In the genomic region with DNA sequence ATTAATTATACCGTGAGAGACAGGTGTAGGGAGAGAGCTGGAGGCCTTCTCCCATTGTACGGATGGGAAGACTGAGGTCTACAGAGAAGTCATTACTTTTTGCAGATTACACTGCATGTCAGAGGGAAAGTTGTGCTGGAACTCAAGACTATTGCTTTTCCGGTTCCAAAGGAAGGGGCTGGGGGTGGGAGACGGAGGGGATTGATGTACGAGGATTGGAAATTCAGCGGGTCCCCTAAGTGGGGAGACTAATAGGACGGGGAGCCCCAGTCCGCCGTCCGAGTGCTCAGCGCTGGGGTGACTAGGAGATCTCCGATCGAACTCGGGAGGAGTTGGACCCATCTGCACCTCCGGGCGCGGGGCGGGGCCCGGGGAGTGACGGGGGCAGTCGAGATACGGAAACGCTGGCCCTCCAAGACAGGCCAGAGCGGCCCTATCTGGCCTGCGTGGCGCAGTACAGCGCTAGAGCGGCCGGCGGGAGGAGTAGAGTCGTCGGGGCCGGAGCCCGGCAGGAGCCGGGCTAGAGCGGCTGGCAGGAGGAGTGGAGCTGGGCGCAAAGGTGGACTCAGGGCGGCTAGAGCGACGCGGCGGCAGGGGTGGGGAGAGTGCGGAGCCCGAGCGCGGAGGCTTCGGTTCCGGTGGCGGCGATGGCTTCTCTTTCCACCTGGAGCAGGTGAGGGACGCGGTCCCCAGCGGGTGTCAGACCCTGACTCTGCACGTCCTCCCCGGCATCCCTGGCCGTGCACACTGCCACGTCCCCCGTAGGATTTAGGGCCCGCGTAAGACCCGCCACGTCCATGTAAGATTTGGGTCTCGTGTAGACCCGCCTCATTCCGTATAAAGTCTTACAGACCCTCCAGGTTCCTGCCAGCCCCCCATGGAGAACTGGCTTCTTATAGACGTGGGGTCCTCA, we compare ENCODE assay signal across 9 cellular contexts. TPM values are rescaled to one million over a fixed set of nuclear protein-coding genes. Genes with fewer than 3 reads are reported as not detected.
DNase-seq lines count a peak whose midpoint lies in the region; ATAC-seq, FAIRE-seq and TF ChIP-seq lines count a peak whose summit lies in the region.
"Had no signal": no experiment of that assay in that cellular context is flagged by ENCODE, and none has a peak within 500 bp of the region (broad histone marks: within the 10 kb centered on the region; RNA-seq: fewer than 3 reads in every experiment).

No MANE protein-coding gene starts in this region.

- H3K4me3 ChIP-seq in AG10803 (ENCODE audit: low read length) (peak overlapping the region; percentile 97), kidney (ENCODE audit: low read length in 2 of 2) (peak overlapping the region; percentile 99)

- intact Hi-C loops in kidney (cut with DNase I), result no loop called here

- peak; percentile 45 for FAIRE-seq in kidney (lab: Jason Lieb, UNC)

- ATAC-seq in GM19023 (IDR thresholded peaks at IDR 0.05; ENCODE audit: unreplicated experiment), result peak; percentile 87
- peak; percentile 69 for ATAC-seq in HG03196 (IDR thresholded peaks at IDR 0.05; ENCODE audit: unreplicated experiment)
- ATAC-seq in activated CD4-positive, CD25-positive, alpha-beta regulatory T cell treated with anti-CD3 and anti-CD28 coated beads, Interleukin-2, amount 50 U/mL, for 24 hours, result peak; percentile 80 to 86

- TF ChIP-seq CTCF in AG10803 (conservative IDR thresholded peaks at IDR 0.05; ENCODE audit: low read length) (peak; percentile 16; the same call in 1 of the 2 replicates), kidney (IDR thresholded peaks at IDR 0.05; ENCODE audit: borderline replicate concordance, extremely low read depth, insufficient read depth) (no peak)

- no peaks in the 10 kb centered on the region for H3K36me3 ChIP-seq in kidney (ENCODE audit: control insufficient read depth in 1 of 2, insufficient read depth in 2 of 2, low read length in 2 of 2)

- H3K9ac ChIP-seq in kidney (ENCODE audit: low read length in 2 of 2), result peak overlapping the region; percentile 88 to 92

- no peaks in the 10 kb centered on the region for H3K9me3 ChIP-seq in kidney (ENCODE audit: control insufficient read depth in 1 of 2, low read length in 2 of 2)

- DNase-seq in AG10803 (ENCODE audit: low read depth) (peak; percentile 97), NCI-H345 (lab: John Stamatoyannopoulos, UW) (peak; percentile 95), cerebellar nuclear complex (lab: John Stamatoyannopoulos, UW) (peak; percentile 86 to 94), kidney (peak; percentile 99)
- peak; percentile 80 to 82 for DNase-seq in stimulated activated CD4-positive, alpha-beta T cell treated with anti-CD3 and anti-CD28 coated beads, Interleukin-15, amount 100 ng/mL, for 1 hour (ENCODE audit: low read depth in 1 of 2, low spot score in 1 of 2)

- H3K4me1 ChIP-seq in kidney (ENCODE audit: control insufficient read depth in 1 of 2, insufficient read depth in 1 of 2, low read depth in 1 of 2, low read length in 2 of 2), result peaks cover 6 to 17% of the 10 kb centered on the region in 2 donors

- H3K27ac ChIP-seq in kidney (ENCODE audit: low read depth in 2 of 2, low read length in 2 of 2), result peak overlapping the region; percentile 48 to 74

RNA-seq across cellular contexts. Expression of a gene that starts 1.1 kb away (rescaled TPM):
- total RNA-seq in kidney, result 139 TPM
- polyA plus RNA-seq in kidney (ENCODE audit: insufficient read depth, low read depth, low replicate concordance), result 39.0 TPM

RNA-seq across cellular contexts. Expression of a gene that starts 7.0 kb away (rescaled TPM):
- total RNA-seq in kidney, result 11.0 TPM
- 0.32 TPM for polyA plus RNA-seq in kidney (ENCODE audit: insufficient read depth, low read depth, low replicate concordance)

RNA-seq across cellular contexts. Expression of a gene that starts 24.0 kb away (rescaled TPM):
- 1,433 TPM for total RNA-seq in kidney
- 2,116 TPM for polyA plus RNA-seq in kidney (ENCODE audit: insufficient read depth, low read depth, low replicate concordance)

RNA-seq across cellular contexts. Expression of a gene that starts 39.2 kb away (rescaled TPM):
- total RNA-seq in kidney, result not detected
- polyA plus RNA-seq in kidney (ENCODE audit: insufficient read depth, low read depth, low replicate concordance), result not detected
- polyA plus RNA-seq: adipose tissue had no signal

RNA-seq across cellular contexts. Expression of a gene that starts 39.6 kb away (rescaled TPM):
- not detected for total RNA-seq in kidney
- polyA plus RNA-seq in kidney (ENCODE audit: insufficient read depth, low read depth, low replicate concordance), result not detected
- polyA plus RNA-seq: adipose tissue had no signal

Comparison
In these comparisons a context has a peak if more than half of its experiments do, and no peak if none do; other contexts are left out.
1. Peak in every context shown above with its lines: DNase-seq, ATAC-seq, H3K4me3 ChIP-seq and H3K27ac ChIP-seq.